ENCODE assay signal across 9 cellular contexts in genomic region chr20:31835977-31836852, GRCh38. TPM values are rescaled to one million over a fixed set of nuclear protein-coding genes. Genes with fewer than 3 reads are reported as not detected.
DNase-seq lines count a peak whose midpoint lies in the region; ATAC-seq and TF ChIP-seq lines count a peak whose summit lies in the region.
"Had no signal": no experiment of that assay in that cellular context is flagged by ENCODE, and none has a peak within 500 bp of the region (broad histone marks: within the 10 kb centered on the region; RNA-seq: fewer than 3 reads in every experiment).

No MANE protein-coding gene starts in this region.

- POLR2A ChIA-PET in HCT116 (lab: Charles Lee) = no interaction called here

- DNase-seq in NCI-H510A (lab: John Stamatoyannopoulos, UW) (peak; percentile 24), NCI-H510A treated with DMSO at 0.1 percent for 48 hours (lab: John Stamatoyannopoulos, UW) (no peak), HCT116 (ENCODE audit: low read depth, low spot score) (peak; percentile 51), NCI-H2196 treated with DMSO at 0.1 percent for 48 hours (lab: John Stamatoyannopoulos, UW; ENCODE audit: unreplicated experiment) (peak; percentile 81), hippocampal formation (lab: John Stamatoyannopoulos, UW) (peak; percentile 9 to 47), NCI-H774 (lab: John Stamatoyannopoulos, UW) (no peak)
- DNase-seq in stimulated activated CD8-positive, alpha-beta memory T cell treated with anti-CD3 and anti-CD28 coated beads, Interleukin-4, amount 100 ng/mL, for 24 hours (ENCODE audit: low read depth) = peak; percentile 11

- no peaks in the 10 kb centered on the region for H4K20me1 ChIP-seq in HCT116 (ENCODE audit: insufficient read depth)

- no peak for TF ChIP-seq RAD21 in HCT116 (IDR thresholded peaks at IDR 0.05; ENCODE audit: low read depth)

- no peak overlapping the region for H2AFZ ChIP-seq in HCT116 (ENCODE audit: low read depth, low read length, poor library complexity, severe bottlenecking)

- RAD21 ChIA-PET in HCT116 (lab: Charles Lee; ENCODE audit: low non-redundant PET in 1 of 2, low total read pairs in 2 of 2, uncharacterized antibody in 2 of 2, unreplicated experiment in 2 of 2) = no interaction called here

- BruUV-seq in HCT116 (replicated peaks; lab: Mats Ljungman, UMichigan) = no TSS peak

- H3K27me3 ChIP-seq in HCT116 (ENCODE audit: insufficient read depth, low read length) = no peaks in the 10 kb centered on the region

- no peak for TF ChIP-seq CTCF in HCT116 (IDR thresholded peaks at IDR 0.05 in 2 of 3, conservative IDR thresholded peaks at IDR 0.05 in 1 of 3; ENCODE audit: borderline replicate concordance in 1 of 3, insufficient read depth in 1 of 3, low read depth in 2 of 3, low read length in 2 of 3)

- H3K9me3 ChIP-seq in HCT116 (ENCODE audit: control insufficient read depth in 1 of 2, insufficient read depth in 1 of 2, low read depth in 1 of 2, low read length in 2 of 2) = no peaks in the 10 kb centered on the region

- no peak for TF ChIP-seq POLR2A in HCT116 (IDR thresholded peaks at IDR 0.05; ENCODE audit: borderline replicate concordance, extremely low read depth, insufficient read depth, insufficient read length)

- H3K4me3 ChIP-seq in HCT116 (replicated peaks in 1 of 2; ENCODE audit: low read depth in 1 of 2, low read length in 2 of 2) = peak overlapping the region in 1 of 2 experiments; percentile 7; a peak in 2 of 4 replicates

- no peaks in the 10 kb centered on the region for H3K9me2 ChIP-seq in HCT116 (ENCODE audit: insufficient read depth)

- no peak overlapping the region for H3K9ac ChIP-seq in HCT116 (ENCODE audit: low read length)

- CTCF ChIA-PET in HCT116 (lab: Charles Lee) = interaction anchor here (1.4 to 3.4 kb wide), 5 partner anchors 9 to 24 kb away, joined by 3 to 20 read pairs (median 10); partner anchors contain the start of gene FOXS1

- no peaks in the 10 kb centered on the region for H3K36me3 ChIP-seq in HCT116 (ENCODE audit: control insufficient read depth in 1 of 2, insufficient read depth in 2 of 2, low read length in 2 of 2)

- ATAC-seq in HCT116 = peak; percentile 86

- H3K27ac ChIP-seq in HCT116 (ENCODE audit: low read depth, low read length) (no peak overlapping the region; the same call in 1 of the 2 replicates), angular gyrus (ENCODE audit: low read depth, low read length) (peak overlapping the region; percentile 4)

- H3K4me1 ChIP-seq in HCT116 (ENCODE audit: control insufficient read depth in 1 of 2, insufficient read depth in 2 of 2, low read length in 2 of 2) = peaks cover 17 to 46% of the 10 kb centered on the region in 2 experiments

- H3K4me2 ChIP-seq in HCT116 (ENCODE audit: low read length) = peak overlapping the region; percentile 58

- H3K79me2 ChIP-seq in HCT116 (ENCODE audit: insufficient read depth, low read length) = no peaks in the 10 kb centered on the region

- intact Hi-C loops in HCT116 (cut with micrococcal nuclease) = no loop called here

TF ChIP-seq in HCT116, 20 proteins besides CTCF, POLR2A, EP300 and RAD21:
- TF ChIP-seq EZH2 (IDR thresholded peaks at IDR 0.05) = no peak
- TF ChIP-seq CEBPB (IDR thresholded peaks at IDR 0.05; ENCODE audit: low read depth) = no peak
- TF ChIP-seq MAX (IDR thresholded peaks at IDR 0.05) = peak; percentile 85
- TF ChIP-seq FOSL1 (IDR thresholded peaks at IDR 0.05; ENCODE audit: low read depth) = peak; percentile 91
- TF ChIP-seq ZNF274 (IDR thresholded peaks at IDR 0.05; ENCODE audit: low read depth, low read length) = no peak
- no peak for TF ChIP-seq SRF (IDR thresholded peaks at IDR 0.05; ENCODE audit: low read depth)
- TF ChIP-seq ZFX (IDR thresholded peaks at IDR 0.05) = no peak
- TF ChIP-seq ZBTB33 (IDR thresholded peaks at IDR 0.05; ENCODE audit: extremely low read depth, insufficient replicate concordance, low read length) = no peak
- TF ChIP-seq ATF3 (IDR thresholded peaks at IDR 0.05) = no peak
- TF ChIP-seq TCF7L2 (IDR thresholded peaks at IDR 0.05; ENCODE audit: borderline replicate concordance, extremely low read depth, insufficient read depth, insufficient read length) = no peak
- TF ChIP-seq JUND (IDR thresholded peaks at IDR 0.05) = peak; percentile 93
- no peak for TF ChIP-seq EGR1 (IDR thresholded peaks at IDR 0.05; ENCODE audit: low read depth)
- peak; percentile 57; the same call in 1 of the 2 replicates for TF ChIP-seq SP1 (IDR thresholded peaks at IDR 0.05; ENCODE audit: low read depth)
- peak; percentile 34 for TF ChIP-seq POLR2AphosphoS5 (IDR thresholded peaks at IDR 0.05; ENCODE audit: low read depth, low read length)
- TF ChIP-seq ELF1 (IDR thresholded peaks at IDR 0.05; ENCODE audit: borderline replicate concordance, low read depth) = no peak
- 0 out of 2 replicates have a peak, but pooled peaks have one; percentile 45 for TF ChIP-seq CBX3 (IDR thresholded peaks at IDR 0.05; ENCODE audit: low read depth)
- TF ChIP-seq YY1 (IDR thresholded peaks at IDR 0.05; ENCODE audit: extremely low read depth, insufficient replicate concordance, low read depth, low read length) = no peak
- no peak for TF ChIP-seq REST (IDR thresholded peaks at IDR 0.05; ENCODE audit: low read depth)

RNA-seq across cellular contexts. Expression of gene FOXS1, which starts 9.2 kb away (rescaled TPM):
- not detected for total RNA-seq in HCT116 (2021; ENCODE audit: unreplicated experiment)
- not detected in 2 replicates for polyA plus RNA-seq in HCT116 (2012)
- total RNA-seq: CD4-positive, alpha-beta T cell had no signal

RNA-seq across cellular contexts. Expression of gene MYLK2, which starts 17.1 kb away (rescaled TPM):
- total RNA-seq in HCT116 (2021; ENCODE audit: unreplicated experiment) = 0.34 TPM
- polyA plus RNA-seq in HCT116 (2012) = 0.12 and 0.13 TPM in 2 replicates
- total RNA-seq: CD4-positive, alpha-beta T cell had no signal

RNA-seq across cellular contexts. Expression of gene DUSP15, which starts 34.1 kb away (rescaled TPM):
- total RNA-seq in HCT116 (2021; ENCODE audit: unreplicated experiment) = not detected
- not detected in 2 replicates for polyA plus RNA-seq in HCT116 (2012)
- total RNA-seq: CD4-positive, alpha-beta T cell had no signal

RNA-seq across cellular contexts. Expression of gene TTLL9, which starts 34.2 kb away (rescaled TPM):
- total RNA-seq in HCT116 (2021; ENCODE audit: unreplicated experiment) = not detected
- 0.03 and 0.12 TPM in 2 replicates for polyA plus RNA-seq in HCT116 (2012)
- total RNA-seq: CD4-positive, alpha-beta T cell had no signal

Comparison
In these comparisons a context has a peak if more than half of its experiments do, and no peak if none do; other contexts are left out.
1. DNase-seq: peak in NCI-H510A (single experiment), HCT116 (single experiment), NCI-H2196 treated with DMSO at 0.1 percent for 48 hours (single experiment), hippocampal formation (2 of 2) and stimulated activated CD8-positive, alpha-beta memory T cell treated with anti-CD3 and anti-CD28 coated beads, Interleukin-4, amount 100 ng/mL, for 24 hours (single experiment); none in NCI-H510A treated with DMSO at 0.1 percent for 48 hours (single experiment) and NCI-H774 (single experiment).